In genomic region chr15:52636459-52636858, GRCh38 we compare ENCODE assay signal across 20 cellular contexts.
"Had no signal": no experiment of that assay in that cellular context is flagged by ENCODE, and none has a peak within 500 bp of the region (broad histone marks: within the 10 kb centered on the region; RNA-seq: fewer than 3 reads in every experiment).

No MANE protein-coding gene starts in this region.

- H3K27me3 ChIP-seq: hepatocyte, neutrophil, right lobe of liver, suprapubic skin, thyroid gland, uterus had no signal

- DNase-seq: cortex of kidney; effector memory CD4-positive, alpha-beta T cell; foreskin melanocyte; head of caudate nucleus; left colon; mucosa of descending colon; naive thymus-derived CD8-positive, alpha-beta T cell; psoas muscle; retina; right lobe of liver; stimulated activated CD4-positive, alpha-beta T cell treated with anti-CD3 and anti-CD28 coated beads, Interleukin-4, amount 100 ng/mL, for 1 hour; stimulated activated CD8-positive, alpha-beta memory T cell treated with anti-CD3 and anti-CD28 coated beads, Interleukin-4, amount 100 ng/mL, for 48 hours; stimulated activated naive CD8-positive, alpha-beta T cell treated with anti-CD3 and anti-CD28 coated beads, Interleukin-15, Interleukin-2, amounts not matched to agents 100 U/mL and 50 U/mL, for 24 hours; thyroid gland; uterus had no signal

- ATAC-seq: esophagus mucosa; left colon; mucosa of descending colon; naive thymus-derived CD8-positive, alpha-beta T cell; psoas muscle; right lobe of liver; stimulated activated effector memory CD8-positive, alpha-beta T cell treated with anti-CD3 and anti-CD28 coated beads, Interleukin-12 subunit alpha, Interleukin-12 subunit beta, amount 100 ng/mL, for 72 hours; stimulated activated naive CD8-positive, alpha-beta T cell treated with anti-CD3 and anti-CD28 coated beads, Interleukin-15, Interleukin-2, amounts not matched to agents 100 U/mL and 50 U/mL, for 24 hours had no signal

- H3K4me1 ChIP-seq: psoas muscle, suprapubic skin, uterus had no signal

- H3K4me3 ChIP-seq: hepatocyte, mucosa of descending colon, psoas muscle, right lobe of liver, suprapubic skin, thyroid gland, uterus had no signal

- H3K36me3 ChIP-seq: uterus had no signal

- H3K9me3 ChIP-seq: mucosa of descending colon, neutrophil, psoas muscle, right lobe of liver, suprapubic skin, thyroid gland, uterus had no signal

- H3K27ac ChIP-seq: hepatocyte, neutrophil, psoas muscle, right lobe of liver, suprapubic skin, thyroid gland, uterus had no signal
